1 cellular context compared by ENCODE assay signal in the genomic region with DNA sequence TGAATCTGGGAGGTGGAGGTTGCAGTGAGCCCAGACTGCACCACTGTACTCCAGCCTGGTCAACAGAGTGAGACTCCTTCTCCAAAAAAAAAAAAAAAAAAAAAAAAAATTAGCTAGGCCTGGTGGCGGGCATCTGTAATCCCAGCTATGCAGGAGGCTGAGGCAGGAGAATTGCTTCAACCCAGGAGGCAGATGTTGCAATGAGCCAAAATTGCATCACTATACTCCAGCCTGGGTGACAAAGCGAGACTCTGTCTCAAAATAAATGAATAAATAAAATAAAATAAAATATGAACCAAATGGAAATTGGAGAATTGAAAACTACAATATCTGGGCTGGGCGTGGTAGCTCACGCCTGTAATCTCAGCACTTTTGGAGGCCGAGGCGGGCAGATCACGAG.
TF ChIP-seq lines count a peak whose summit lies in the region.

No MANE protein-coding gene starts in this region.

TF ChIP-seq in HepG2, 621 proteins besides CTCF, POLR2A, EP300 and RAD21:
- TF ChIP-seq CEBPB (IDR thresholded peaks at IDR 0.05; ENCODE audit: borderline replicate concordance, low read depth, low read length) (peak; percentile 83), CEBPG (CRISPR knock-in tag; IDR thresholded peaks at IDR 0.05) (peak; percentile 39; the same call in 1 of the 2 replicates)
- TF ChIP-seq, protein P1, sequence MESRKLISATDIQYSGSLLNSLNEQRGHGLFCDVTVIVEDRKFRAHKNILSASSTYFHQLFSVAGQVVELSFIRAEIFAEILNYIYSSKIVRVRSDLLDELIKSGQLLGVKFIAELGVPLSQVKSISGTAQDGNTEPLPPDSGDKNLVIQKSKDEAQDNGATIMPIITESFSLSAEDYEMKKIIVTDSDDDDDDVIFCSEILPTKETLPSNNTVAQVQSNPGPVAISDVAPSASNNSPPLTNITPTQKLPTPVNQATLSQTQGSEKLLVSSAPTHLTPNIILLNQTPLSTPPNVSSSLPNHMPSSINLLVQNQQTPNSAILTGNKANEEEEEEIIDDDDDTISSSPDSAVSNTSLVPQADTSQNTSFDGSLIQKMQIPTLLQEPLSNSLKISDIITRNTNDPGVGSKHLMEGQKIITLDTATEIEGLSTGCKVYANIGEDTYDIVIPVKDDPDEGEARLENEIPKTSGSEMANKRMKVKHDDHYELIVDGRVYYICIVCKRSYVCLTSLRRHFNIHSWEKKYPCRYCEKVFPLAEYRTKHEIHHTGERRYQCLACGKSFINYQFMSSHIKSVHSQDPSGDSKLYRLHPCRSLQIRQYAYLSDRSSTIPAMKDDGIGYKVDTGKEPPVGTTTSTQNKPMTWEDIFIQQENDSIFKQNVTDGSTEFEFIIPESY (CRISPR knock-in tag; IDR thresholded peaks at IDR 0.05): peak; percentile 37; the same call in 1 of the 2 replicates
- TF ChIP-seq, protein P2, sequence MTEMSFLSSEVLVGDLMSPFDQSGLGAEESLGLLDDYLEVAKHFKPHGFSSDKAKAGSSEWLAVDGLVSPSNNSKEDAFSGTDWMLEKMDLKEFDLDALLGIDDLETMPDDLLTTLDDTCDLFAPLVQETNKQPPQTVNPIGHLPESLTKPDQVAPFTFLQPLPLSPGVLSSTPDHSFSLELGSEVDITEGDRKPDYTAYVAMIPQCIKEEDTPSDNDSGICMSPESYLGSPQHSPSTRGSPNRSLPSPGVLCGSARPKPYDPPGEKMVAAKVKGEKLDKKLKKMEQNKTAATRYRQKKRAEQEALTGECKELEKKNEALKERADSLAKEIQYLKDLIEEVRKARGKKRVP (CRISPR knock-in tag; IDR thresholded peaks at IDR 0.05): peak in 1 of 2 experiments; percentile 64; a peak in 2 of 4 replicates
